ENCODE assay signal across 8 cellular contexts in genomic region chr17:41647940-41648410, GRCh38. TPM values are rescaled to one million over a fixed set of nuclear protein-coding genes. Genes with fewer than 3 reads are reported as not detected.
DNase-seq lines count a peak whose midpoint lies in the region; ATAC-seq, FAIRE-seq and TF ChIP-seq lines count a peak whose summit lies in the region.

No MANE protein-coding gene starts in this region.

- CTCF ChIA-PET in HEK293T (lab: Yijun Ruan, JAX) = interaction anchor here (0.8 to 5.5 kb wide), 31 partner anchors 9 to 832 kb away, joined by 3 to 104 read pairs (median 4); partner anchors contain the start of genes EIF1 and KRT17
- CTCF ChIA-PET in HepG2 (lab: Yijun Ruan, JAX; ENCODE audit: low intra/inter-chr PET ratio, low total read pairs) = interaction anchor here (1.0 to 11.1 kb wide), 13 partner anchors 11 to 845 kb away, joined by 3 to 242 read pairs (median 6); no protein-coding TSS in a partner anchor

- 6% methylated on average over 9 of the region's 22 CpGs for WGBS in HepG2 (ENCODE audit: low lambda C conversion rate)

- FAIRE-seq in HepG2 (lab: Jason Lieb, UNC) = peak; percentile 48

- H3K79me2 ChIP-seq in HepG2 (ENCODE audit: insufficient read depth, low read length) = no peaks in the 10 kb centered on the region

- POLR2A ChIA-PET in HEK293T (lab: Yijun Ruan, JAX) = interaction anchor here (1.0 to 3.3 kb wide), 6 partner anchors 16 to 99 kb away, joined by 4 to 28 read pairs (median 6); partner anchors contain the start of gene EIF1
- POLR2A ChIA-PET in HepG2 (lab: Yijun Ruan, JAX) = interaction anchor here (1.1 kb wide), 2 partner anchors 15 to 40 kb away, joined by 4 to 7 read pairs; partner anchors contain the start of gene EIF1

- peaks cover 14% of the 10 kb centered on the region for H3K4me1 ChIP-seq in CD4-positive, CD25-positive, alpha-beta regulatory T cell (ENCODE audit: control insufficient read depth, insufficient read depth, low read length, poor library complexity, severe bottlenecking)
- peaks cover 33% of the 10 kb centered on the region for H3K4me1 ChIP-seq in HepG2 (ENCODE audit: insufficient read depth, low read length)

- intact Hi-C loops in dorsolateral prefrontal cortex (cut with DNase I) = loop anchor here (1.0 to 2.0 kb wide), 5 partner anchors 14 to 738 kb away; no protein-coding TSS in a partner anchor
- intact Hi-C loops in HepG2 (cut with micrococcal nuclease; ENCODE audit: unreplicated experiment) = loop anchor here (1.0 to 10.0 kb wide), 5 partner anchors 14 to 846 kb away; partner anchors contain the start of gene KRT9

- TF ChIP-seq RAD21 in HepG2 (CRISPR knock-in tag; IDR thresholded peaks at IDR 0.05) = peak; percentile 94

- H3K9me3 ChIP-seq in CD4-positive, CD25-positive, alpha-beta regulatory T cell (ENCODE audit: control insufficient read depth in 2 of 2, low read length in 2 of 2) = no peaks in the 10 kb centered on the region
- no peaks in the 10 kb centered on the region for H3K9me3 ChIP-seq in HepG2 (ENCODE audit: low read length)

- H3K27ac Mint-ChIP-seq in CD4-positive, CD25-positive, alpha-beta regulatory T cell = no peak overlapping the region

- H3K4me2 ChIP-seq in HepG2 (ENCODE audit: low read depth, low read length) = peak overlapping the region; percentile 89

- peak; percentile 69 to 78 (median 77) for DNase-seq in CD4-positive, CD25-positive, alpha-beta regulatory T cell
- DNase-seq in HEK293T (ENCODE audit: extremely low spot score) (peak; percentile 90), NCI-H524 treated with DMSO at 0.1 percent for 48 hours (lab: John Stamatoyannopoulos, UW) (peak; percentile 19), dorsolateral prefrontal cortex (peak; percentile 84 to 92 (median 90)), HepG2 (ENCODE audit: low spot score) (peak; percentile 69)
- peak; percentile 84 to 89 for DNase-seq in activated CD4-positive, alpha-beta T cell treated with anti-CD3 and anti-CD28 coated beads, Interleukin-2, amount 50 U/mL, for 4 hours
- peak; percentile 95 to 98 for DNase-seq in stimulated activated CD4-positive, alpha-beta T cell treated with anti-CD3 and anti-CD28 coated beads, Interleukin-2, amount 100 ng/mL, for 48 hours

- TF ChIP-seq EP300 in HepG2 (IDR thresholded peaks at IDR 0.05; ENCODE audit: low read depth in 2 of 2, low read length in 2 of 2) (no peak), HepG2 (CRISPR knock-in tag; IDR thresholded peaks at IDR 0.05; ENCODE audit: borderline replicate concordance) (no peak)

- H3K27me3 ChIP-seq in CD4-positive, CD25-positive, alpha-beta regulatory T cell (ENCODE audit: control insufficient read depth, insufficient read depth, low read length) = no peaks in the 10 kb centered on the region
- H3K27me3 ChIP-seq in dorsolateral prefrontal cortex = no peaks in the 10 kb centered on the region
- peaks cover 4 to 24% of the 10 kb centered on the region in 2 experiments; a peak in 4 of 5 replicates for H3K27me3 ChIP-seq in HepG2 (ENCODE audit: control insufficient read depth in 1 of 2, insufficient read depth in 2 of 2, low read length in 2 of 2)

- H3K36me3 Mint-ChIP-seq in CD4-positive, CD25-positive, alpha-beta regulatory T cell = no peaks in the 10 kb centered on the region

- H3K36me3 ChIP-seq in CD4-positive, CD25-positive, alpha-beta regulatory T cell (ENCODE audit: control insufficient read depth, insufficient read depth, low read length) = no peaks in the 10 kb centered on the region
- H3K36me3 ChIP-seq in HepG2 (replicated peaks in 1 of 2; ENCODE audit: control insufficient read depth in 1 of 2, insufficient read depth in 2 of 2, low read length in 2 of 2) = no peaks in the 10 kb centered on the region

- H3K9ac ChIP-seq in HepG2 (ENCODE audit: insufficient read depth, low read depth, low read length) = no peak overlapping the region

- H3K27me3 Mint-ChIP-seq in CD4-positive, CD25-positive, alpha-beta regulatory T cell = peaks cover 13% of the 10 kb centered on the region

- H2AFZ ChIP-seq in HepG2 (ENCODE audit: low read length) = no peak overlapping the region

- no peaks in the 10 kb centered on the region for H3K9me3 Mint-ChIP-seq in CD4-positive, CD25-positive, alpha-beta regulatory T cell

- H3K4me3 Mint-ChIP-seq in CD4-positive, CD25-positive, alpha-beta regulatory T cell = peak overlapping the region; percentile 48 to 90 (median 80)

- no peak for TF ChIP-seq POLR2A in HepG2 (IDR thresholded peaks at IDR 0.05; ENCODE audit: insufficient read depth in 1 of 2, low read depth in 2 of 2, low read length in 2 of 2)

- BruUV-seq in HepG2 (replicated peaks; lab: Mats Ljungman, UMichigan) = no TSS peak

- no peaks in the 10 kb centered on the region for H4K20me1 ChIP-seq in HepG2 (ENCODE audit: insufficient read depth, low read length)

- TF ChIP-seq CTCF in dorsolateral prefrontal cortex (IDR thresholded peaks at IDR 0.05 in 54 of 56, conservative IDR thresholded peaks at IDR 0.05 in 2 of 56; ENCODE audit: low read depth in 1 of 56, partially characterized antibody in 56 of 56) (peak; percentile 91 to 100 (median 97)), HepG2 (CRISPR knock-in tag; IDR thresholded peaks at IDR 0.05) (peak; percentile 98)

- in situ Hi-C loops in HepG2 (cut with HindIII; ENCODE audit: extremely low pct_ligation_motif_present, low pct_unique_long_range_greater_than_20kb) = no loop called here

- peaks cover 0 to 12% (median 7%) of the 10 kb centered on the region in 4 donors for H3K4me1 Mint-ChIP-seq in CD4-positive, CD25-positive, alpha-beta regulatory T cell

- H3K27ac ChIP-seq in CD4-positive, CD25-positive, alpha-beta regulatory T cell (ENCODE audit: insufficient read depth, low read length, poor library complexity, severe bottlenecking) = no peak overlapping the region
- peak overlapping the region in 20 of 59 donors; percentile 13 to 76 (median 44) for H3K27ac ChIP-seq in dorsolateral prefrontal cortex
- no peak overlapping the region for H3K27ac ChIP-seq in HepG2 (ENCODE audit: extremely low read length, insufficient read depth, low read length)

- H3K4me3 ChIP-seq in CD4-positive, CD25-positive, alpha-beta regulatory T cell (ENCODE audit: low read depth, low read length) = peak overlapping the region; percentile 26
- peak overlapping the region; percentile 12 to 67 (median 48) for H3K4me3 ChIP-seq in dorsolateral prefrontal cortex
- peak overlapping the region in 1 of 3 experiments; percentile 66; a peak in 2 of 6 replicates for H3K4me3 ChIP-seq in HepG2 (replicated peaks in 1 of 3; ENCODE audit: insufficient read depth in 1 of 3, low read depth in 2 of 3, low read length in 3 of 3)

- peak; percentile 58 to 68 for ATAC-seq in CD4-positive, CD25-positive, alpha-beta regulatory T cell (ENCODE audit: low read depth in 2 of 2)
- ATAC-seq in HepG2 (peak; percentile 87), HG02852 (IDR thresholded peaks at IDR 0.05; ENCODE audit: unreplicated experiment) (no peak)

RNA-seq across cellular contexts. Expression of gene KRT17, which starts 23.6 kb away (rescaled TPM):
- not detected for total RNA-seq in CD4-positive, CD25-positive, alpha-beta regulatory T cell
- not detected for polyA plus RNA-seq in CD4-positive, CD25-positive, alpha-beta regulatory T cell
- 10 to 100 TPM in 105 of 120 experiments, 1 to 10 TPM in 14, not detected in 1; 2.7 to 45.6 (median 21.7) TPM for total RNA-seq in dorsolateral prefrontal cortex
- 0.52 and 0.82 TPM in 2 replicates for total RNA-seq in HepG2 (2016; rRNA removed; fragmentation: Illumina TruSeq; extraction: Trizol)
- 0.40 and 0.44 TPM in 2 replicates for total RNA-seq in HepG2 (2016; cell fraction: cytosol; rRNA removed; fragmentation: Illumina TruSeq; extraction: Trizol; ENCODE audit: low read depth)
- total RNA-seq in HepG2 (2016; cell fraction: insoluble cytoplasmic fraction; rRNA removed; fragmentation: Illumina TruSeq; extraction: Trizol) = 0.40 and 0.54 TPM in 2 replicates
- total RNA-seq in HepG2 (2016; cell fraction: membrane; rRNA removed; fragmentation: Illumina TruSeq; extraction: Trizol) = 0.38 and 0.65 TPM in 2 replicates
- total RNA-seq in HepG2 (2016; cell fraction: nucleus; rRNA removed; fragmentation: Illumina TruSeq; extraction: Trizol) = 1.4 TPM in 1 of 2 replicates, not detected in the other
- polyA plus RNA-seq in HepG2 (2011; rRNA removed) = 0.38 and 0.47 TPM in 2 replicates
- polyA plus RNA-seq in HepG2 (2011; cell fraction: cytosol; rRNA removed) = 0.43 and 0.50 TPM in 2 replicates
- polyA plus RNA-seq in HepG2 (2011; cell fraction: nucleus; rRNA removed) = 0.23 and 0.66 TPM in 2 replicates
- 0.28 TPM in 1 of 2 replicates, not detected in the other for polyA plus RNA-seq in HepG2 (2012)
- 0.54 and 0.71 TPM in 2 replicates for polyA plus RNA-seq in HepG2 (2016; cell fraction: cytosol; fragmentation: Illumina TruSeq; extraction: Trizol; ENCODE audit: low read depth)
- polyA plus RNA-seq in HepG2 (2016; cell fraction: insoluble cytoplasmic fraction; fragmentation: Illumina TruSeq; extraction: Trizol; ENCODE audit: low read depth) = 0.70 and 0.84 TPM in 2 replicates
- polyA plus RNA-seq in HepG2 (2016; cell fraction: membrane; fragmentation: Illumina TruSeq; extraction: Trizol; ENCODE audit: low read depth) = 0.35 and 1.0 TPM in 2 replicates
- 0.55 and 0.81 TPM in 2 replicates for polyA plus RNA-seq in HepG2 (2016; cell fraction: nucleus; fragmentation: Illumina TruSeq; extraction: Trizol; ENCODE audit: insufficient read depth, low read depth)
- polyA minus RNA-seq in HepG2 (2011; rRNA and poly(A)+ RNA removed; ENCODE audit: low replicate concordance) = 0.32 and 1,101 TPM in 2 replicates
- 9.0 and 16.5 TPM in 2 replicates for polyA minus RNA-seq in HepG2 (2011; cell fraction: cytosol; rRNA and poly(A)+ RNA removed)
- polyA minus RNA-seq in HepG2 (2011; cell fraction: nucleus; rRNA and poly(A)+ RNA removed) = 3.5 and 5.9 TPM in 2 replicates

RNA-seq across cellular contexts. Expression of gene KRT16, which starts 35.4 kb away (rescaled TPM):
- total RNA-seq in CD4-positive, CD25-positive, alpha-beta regulatory T cell = not detected
- polyA plus RNA-seq in CD4-positive, CD25-positive, alpha-beta regulatory T cell = not detected
- total RNA-seq in dorsolateral prefrontal cortex (1 to 10 TPM in 1 of 120 experiments, under 1 TPM in 4, not detected in 115; 0.35 to 1.1 (median 0.47) TPM), HepG2 (2016; rRNA removed; fragmentation: Illumina TruSeq; extraction: Trizol) (not detected in 2 replicates)
- not detected in 2 replicates for total RNA-seq in HepG2 (2016; cell fraction: cytosol; rRNA removed; fragmentation: Illumina TruSeq; extraction: Trizol; ENCODE audit: low read depth)
- total RNA-seq in HepG2 (2016; cell fraction: insoluble cytoplasmic fraction; rRNA removed; fragmentation: Illumina TruSeq; extraction: Trizol) = not detected in 2 replicates
- total RNA-seq in HepG2 (2016; cell fraction: membrane; rRNA removed; fragmentation: Illumina TruSeq; extraction: Trizol) = not detected in 2 replicates
- not detected in 2 replicates for total RNA-seq in HepG2 (2016; cell fraction: nucleus; rRNA removed; fragmentation: Illumina TruSeq; extraction: Trizol)
- polyA plus RNA-seq in HepG2 (2011; rRNA removed) = 0.07 TPM in 1 of 2 replicates, not detected in the other
- not detected in 2 replicates for polyA plus RNA-seq in HepG2 (2011; cell fraction: cytosol; rRNA removed)
- polyA plus RNA-seq in HepG2 (2011; cell fraction: nucleus; rRNA removed) = not detected in 2 replicates
- not detected in 2 replicates for polyA plus RNA-seq in HepG2 (2012)
- not detected in 2 replicates for polyA plus RNA-seq in HepG2 (2016; cell fraction: cytosol; fragmentation: Illumina TruSeq; extraction: Trizol; ENCODE audit: low read depth)
- not detected in 2 replicates for polyA plus RNA-seq in HepG2 (2016; cell fraction: insoluble cytoplasmic fraction; fragmentation: Illumina TruSeq; extraction: Trizol; ENCODE audit: low read depth)
- polyA plus RNA-seq in HepG2 (2016; cell fraction: membrane; fragmentation: Illumina TruSeq; extraction: Trizol; ENCODE audit: low read depth) = not detected in 2 replicates
- polyA plus RNA-seq in HepG2 (2016; cell fraction: nucleus; fragmentation: Illumina TruSeq; extraction: Trizol; ENCODE audit: insufficient read depth, low read depth) = not detected in 2 replicates
- 5.8 TPM in 1 of 2 replicates, not detected in the other for polyA minus RNA-seq in HepG2 (2011; rRNA and poly(A)+ RNA removed; ENCODE audit: low replicate concordance)
- not detected in 2 replicates for polyA minus RNA-seq in HepG2 (2011; cell fraction: cytosol; rRNA and poly(A)+ RNA removed)
- polyA minus RNA-seq in HepG2 (2011; cell fraction: nucleus; rRNA and poly(A)+ RNA removed) = not detected in 2 replicates

RNA-seq across cellular contexts. Expression of gene EIF1, which starts 40.7 kb away (rescaled TPM):
- 2,625 TPM for total RNA-seq in CD4-positive, CD25-positive, alpha-beta regulatory T cell
- polyA plus RNA-seq in CD4-positive, CD25-positive, alpha-beta regulatory T cell = 1,000 to 10,000 TPM; 1,357 to 1,617 (median 1,453) TPM
- 100 to 1,000 TPM; 536 to 941 (median 703) TPM for total RNA-seq in dorsolateral prefrontal cortex
- 147 and 199 TPM in 2 replicates for total RNA-seq in HepG2 (2016; rRNA removed; fragmentation: Illumina TruSeq; extraction: Trizol)
- total RNA-seq in HepG2 (2016; cell fraction: cytosol; rRNA removed; fragmentation: Illumina TruSeq; extraction: Trizol; ENCODE audit: low read depth) = 90.4 and 105 TPM in 2 replicates
- 134 and 191 TPM in 2 replicates for total RNA-seq in HepG2 (2016; cell fraction: insoluble cytoplasmic fraction; rRNA removed; fragmentation: Illumina TruSeq; extraction: Trizol)
- total RNA-seq in HepG2 (2016; cell fraction: membrane; rRNA removed; fragmentation: Illumina TruSeq; extraction: Trizol) = 209 and 226 TPM in 2 replicates
- total RNA-seq in HepG2 (2016; cell fraction: nucleus; rRNA removed; fragmentation: Illumina TruSeq; extraction: Trizol) = 237 and 265 TPM in 2 replicates
- 388 and 517 TPM in 2 replicates for polyA plus RNA-seq in HepG2 (2011; rRNA removed)
- 157 and 242 TPM in 2 replicates for polyA plus RNA-seq in HepG2 (2011; cell fraction: cytosol; rRNA removed)
- 346 and 409 TPM in 2 replicates for polyA plus RNA-seq in HepG2 (2011; cell fraction: nucleus; rRNA removed)
- polyA plus RNA-seq in HepG2 (2012) = 1,096 and 1,427 TPM in 2 replicates
- 537 and 540 TPM in 2 replicates for polyA plus RNA-seq in HepG2 (2016; cell fraction: cytosol; fragmentation: Illumina TruSeq; extraction: Trizol; ENCODE audit: low read depth)
- polyA plus RNA-seq in HepG2 (2016; cell fraction: insoluble cytoplasmic fraction; fragmentation: Illumina TruSeq; extraction: Trizol; ENCODE audit: low read depth) = 606 and 702 TPM in 2 replicates
- polyA plus RNA-seq in HepG2 (2016; cell fraction: membrane; fragmentation: Illumina TruSeq; extraction: Trizol; ENCODE audit: low read depth) = 490 and 548 TPM in 2 replicates
- polyA plus RNA-seq in HepG2 (2016; cell fraction: nucleus; fragmentation: Illumina TruSeq; extraction: Trizol; ENCODE audit: insufficient read depth, low read depth) = 691 and 695 TPM in 2 replicates
- 70.2 and 87.8 TPM in 2 replicates for polyA minus RNA-seq in HepG2 (2011; rRNA and poly(A)+ RNA removed; ENCODE audit: low replicate concordance)
- polyA minus RNA-seq in HepG2 (2011; cell fraction: cytosol; rRNA and poly(A)+ RNA removed) = 159 and 198 TPM in 2 replicates
- 333 and 395 TPM in 2 replicates for polyA minus RNA-seq in HepG2 (2011; cell fraction: nucleus; rRNA and poly(A)+ RNA removed)

Comparison
In these comparisons a context has a peak if more than half of its experiments do, and no peak if none do; other contexts are left out.
1. DNase-seq: peak in every context shown above with its lines; median percentile 96 in stimulated activated CD4-positive, alpha-beta T cell treated with anti-CD3 and anti-CD28 coated beads, Interleukin-2, amount 100 ng/mL, for 48 hours; 90 in HEK293T; 90 in dorsolateral prefrontal cortex; 86 in activated CD4-positive, alpha-beta T cell treated with anti-CD3 and anti-CD28 coated beads, Interleukin-2, amount 50 U/mL, for 4 hours; 77 in CD4-positive, CD25-positive, alpha-beta regulatory T cell; 69 in HepG2; 19 in NCI-H524 treated with DMSO at 0.1 percent for 48 hours.